14 cellular contexts compared by ENCODE assay signal in the genomic region with DNA sequence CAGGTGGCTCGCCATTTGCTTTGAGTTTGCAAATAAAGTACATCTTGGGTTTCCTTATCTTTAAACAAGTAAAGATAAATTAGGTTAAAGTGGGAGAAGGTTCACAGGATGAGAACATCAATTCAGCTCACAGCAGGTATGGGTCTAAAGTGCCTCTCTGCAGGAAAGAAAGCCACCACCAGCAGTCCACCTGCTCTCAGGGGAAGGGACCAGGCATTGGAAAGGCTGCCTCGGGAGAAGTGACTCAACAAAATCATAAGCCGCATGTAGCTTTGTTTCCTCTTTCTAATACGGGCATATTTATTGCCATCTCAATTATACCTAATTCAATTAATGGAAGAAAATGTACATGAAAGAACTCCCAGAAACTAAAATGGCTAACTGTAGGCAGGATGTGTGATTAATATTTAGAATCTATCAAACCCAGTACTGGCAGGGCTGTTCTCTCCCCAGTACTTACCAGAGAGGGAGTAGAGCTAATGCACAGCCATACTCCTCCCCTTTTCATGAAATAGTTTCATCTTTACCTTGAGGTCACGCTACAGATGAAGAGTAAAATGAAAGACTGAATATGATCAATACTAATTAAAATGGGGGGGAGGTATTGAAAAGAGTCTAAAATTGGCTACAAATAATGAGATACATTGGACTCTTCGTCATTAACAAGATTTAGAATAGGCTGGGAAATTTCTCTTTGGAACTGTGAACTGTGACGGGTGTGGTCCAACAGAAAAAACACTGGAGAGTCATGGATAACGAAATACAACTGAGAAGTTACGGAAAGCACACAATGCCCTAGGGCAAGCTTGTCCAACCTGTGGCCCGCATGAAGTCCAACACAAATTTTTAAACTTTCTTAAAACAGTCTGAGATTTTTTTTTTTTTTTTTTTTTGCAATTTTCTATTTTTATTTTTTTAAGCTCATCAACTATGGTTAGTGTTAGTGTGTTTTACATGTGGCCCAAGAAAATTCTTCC. TPM values are rescaled to one million over a fixed set of nuclear protein-coding genes. Genes with fewer than 3 reads are reported as not detected.
DNase-seq lines count a peak whose midpoint lies in the region; ATAC-seq and TF ChIP-seq lines count a peak whose summit lies in the region.
"Had no signal": no experiment of that assay in that cellular context is flagged by ENCODE, and none has a peak within 500 bp of the region (broad histone marks: within the 10 kb centered on the region; RNA-seq: fewer than 3 reads in every experiment).

No MANE protein-coding gene starts in this region.

- no peak overlapping the region for H2BK120ac ChIP-seq in mesendoderm (ENCODE audit: low read depth, low read length)

- POLR2A ChIA-PET in Caco-2 (lab: Charles Lee) (interaction anchor here (0.6 to 0.7 kb wide), 3 partner anchors 46 to 1795 kb away, joined by 3 to 6 read pairs (median 3); no protein-coding TSS in a partner anchor), T-cell (lab: Charles Lee) (interaction anchor here (0.5 to 0.9 kb wide), 7 partner anchors 40 to 1256 kb away, joined by 3 to 9 read pairs (median 4); no protein-coding TSS in a partner anchor)

- H3K4me3 ChIP-seq in ACC112 (ENCODE audit: low read depth, low read length): no peak overlapping the region
- no peak overlapping the region for H3K4me3 ChIP-seq in Caco-2 (ENCODE audit: low read depth, low read length)
- H3K4me3 ChIP-seq in mesendoderm (ENCODE audit: low read length): no peak overlapping the region
- H3K4me3 ChIP-seq in endodermal cell (ENCODE audit: low read length): no peak overlapping the region
- H3K4me3 ChIP-seq in lower leg skin (ENCODE audit: low read depth, poor library complexity, severe bottlenecking): no peak overlapping the region
- no peak overlapping the region for H3K4me3 ChIP-seq in psoas muscle
- H3K4me3 ChIP-seq: lower lobe of right lung, upper lobe of right lung had no signal

- H3K4me1 ChIP-seq in ACC112 (ENCODE audit: control insufficient read depth, insufficient read depth, low read length, unreplicated experiment) (peaks cover 74% of the 10 kb centered on the region), Caco-2 (peaks cover 9% of the 10 kb centered on the region; the same call in 1 of the 2 replicates), mesendoderm (ENCODE audit: control insufficient read depth, low read depth, low read length) (no peaks in the 10 kb centered on the region), endodermal cell (ENCODE audit: control insufficient read depth, insufficient read depth, low read length) (peaks cover 9% of the 10 kb centered on the region), psoas muscle (peaks cover 62% of the 10 kb centered on the region)

- intact Hi-C loops in Caco-2 (cut with micrococcal nuclease; ENCODE audit: unreplicated experiment): no loop called here
- intact Hi-C loops in lower leg skin (cut with DNase I; ENCODE audit: low total_unique reads): no loop called here
- intact Hi-C loops in psoas muscle (cut with DNase I): no loop called here

- no peak overlapping the region for H3K4me3 Mint-ChIP-seq in Caco-2 (ENCODE audit: unreplicated experiment)
- H3K4me3 Mint-ChIP-seq in T-cell: peak overlapping the region in 2 of 3 donors; percentile 31 to 37
- no peak overlapping the region for H3K4me3 Mint-ChIP-seq in endodermal cell

- no peak overlapping the region for H2BK15ac ChIP-seq in mesendoderm (replicated peaks; ENCODE audit: low read depth)

- H3K27ac Mint-ChIP-seq in Caco-2 (ENCODE audit: unreplicated experiment) (peak overlapping the region; percentile 5), T-cell (peak overlapping the region; percentile 80 to 84), endodermal cell (no peak overlapping the region)

- peaks cover 10% of the 10 kb centered on the region for H3K79me1 ChIP-seq in mesendoderm (ENCODE audit: low read length)

- TF ChIP-seq POLR2A in lower leg skin (IDR thresholded peaks at IDR 0.05): no peak

- H3K56ac ChIP-seq in mesendoderm (ENCODE audit: low read length): no peak overlapping the region

- H4K5ac ChIP-seq in mesendoderm (ENCODE audit: low read length): no peak overlapping the region

- H3K4ac ChIP-seq in mesendoderm (ENCODE audit: low read depth, low read length): no peak overlapping the region

- WGBS in mesendoderm (ENCODE audit: extremely low coverage, insufficient coverage, low lambda C conversion rate): no CpG with 5 or more reads among the region's 10 CpGs
- 91 to 98% methylated on average over 4 to 10 of the region's 10 CpGs for WGBS in endodermal cell (ENCODE audit: insufficient coverage in 1 of 2, insufficient read length in 1 of 2), 2 experiments
- WGBS in lower leg skin, 2 donors: 84% methylated on average over 10 of the region's 10 CpGs
- 87 to 93% (median 88%) methylated on average over 10 of the region's 10 CpGs for WGBS in psoas muscle, 3 donors

- CTCF ChIA-PET in Caco-2 (lab: Charles Lee): interaction anchor here (0.7 kb wide), 1 partner anchor 189 kb away, joined by 3 read pairs; no protein-coding TSS in a partner anchor
- CTCF ChIA-PET in T-cell (lab: Charles Lee): interaction anchor here (0.6 to 0.8 kb wide), 5 partner anchors 9 to 218 kb away, joined by 3 to 5 read pairs (median 3); no protein-coding TSS in a partner anchor

- H3K79me2 ChIP-seq in ACC112 (ENCODE audit: control insufficient read depth, insufficient read depth, low read length, unreplicated experiment) (peaks cover 40% of the 10 kb centered on the region), mesendoderm (ENCODE audit: control insufficient read depth, insufficient read depth, low read length) (peaks cover 2% of the 10 kb centered on the region)

- DNase-seq in Caco-2 (no peak), T-cell (no peak), mesendoderm (peak; percentile 42), endodermal cell (no peak), lower leg skin (ENCODE audit: low spot score in 2 of 2) (no peak), psoas muscle (no peak)
- DNase-seq: activated CD4-positive, alpha-beta T cell treated with anti-CD3 and anti-CD28 coated beads, Interleukin-2, amount 50 U/mL, for 4 hours; effector CD4-positive, alpha-beta T cell; lower lobe of right lung; NK-92 treated with Interleukin-12 subunit alpha and Interleukin-12 subunit beta, amount 100 ng/mL, for 24 hours; retina; upper lobe of right lung had no signal

- H3K23ac ChIP-seq in mesendoderm (ENCODE audit: low read length): no peak overlapping the region

- H3K4me2 ChIP-seq in mesendoderm (ENCODE audit: low read length): no peak overlapping the region

- H3K27me3 ChIP-seq in ACC112 (ENCODE audit: insufficient read depth, low read length): no peaks in the 10 kb centered on the region
- no peaks in the 10 kb centered on the region for H3K27me3 ChIP-seq in Caco-2 (replicated peaks; ENCODE audit: control insufficient read depth, insufficient read depth, low read length)
- H3K27me3 ChIP-seq in mesendoderm (ENCODE audit: insufficient read depth, low read length, poor library complexity): no peaks in the 10 kb centered on the region
- no peaks in the 10 kb centered on the region for H3K27me3 ChIP-seq in endodermal cell (ENCODE audit: control insufficient read depth, insufficient read depth, low read length, poor library complexity, severe bottlenecking)
- H3K27me3 ChIP-seq in psoas muscle (ENCODE audit: insufficient read depth in 3 of 3, low read length in 2 of 3): no peaks in the 10 kb centered on the region
- H3K27me3 ChIP-seq: upper lobe of right lung had no signal

- BruUV-seq in Caco-2 (replicated peaks; lab: Mats Ljungman, UMichigan): no TSS peak

- peak overlapping the region; percentile 78 for H3K27ac ChIP-seq in ACC112 (ENCODE audit: low read depth, low read length)
- no peak overlapping the region for H3K27ac ChIP-seq in mesendoderm (ENCODE audit: low read depth, low read length)
- H3K27ac ChIP-seq in endodermal cell (ENCODE audit: low read depth, low read length): no peak overlapping the region
- H3K27ac ChIP-seq in psoas muscle: no peak overlapping the region
- H3K27ac ChIP-seq: lower lobe of right lung, upper lobe of right lung had no signal

- H4K8ac ChIP-seq in mesendoderm (ENCODE audit: low read depth, low read length): no peak overlapping the region

- H2AK5ac ChIP-seq in mesendoderm (ENCODE audit: low read length): no peak overlapping the region

- H3K9me3 ChIP-seq in Caco-2 (no peaks in the 10 kb centered on the region), endodermal cell (ENCODE audit: control insufficient read depth, low read length) (peaks cover 11% of the 10 kb centered on the region), psoas muscle (no peaks in the 10 kb centered on the region)
- H3K9me3 ChIP-seq: lower lobe of right lung, upper lobe of right lung had no signal

- ATAC-seq in T-cell (replicated peaks in 1 of 4): no peak
- no peak for ATAC-seq in HG03175 (IDR thresholded peaks at IDR 0.05; ENCODE audit: unreplicated experiment)
- no peak for ATAC-seq in psoas muscle
- ATAC-seq: lower lobe of right lung, upper lobe of right lung had no signal

- H3K36me3 ChIP-seq in ACC112 (ENCODE audit: insufficient read depth, low read length) (peaks cover 54% of the 10 kb centered on the region), Caco-2 (ENCODE audit: control insufficient read depth, insufficient read depth, low read length) (no peaks in the 10 kb centered on the region; the same call in 1 of the 2 replicates), mesendoderm (ENCODE audit: control insufficient read depth, insufficient read depth, low read length) (no peaks in the 10 kb centered on the region), endodermal cell (ENCODE audit: control insufficient read depth, insufficient read depth, low read length) (peaks cover 70% of the 10 kb centered on the region), psoas muscle (ENCODE audit: insufficient read depth in 1 of 2, low read depth in 1 of 2) (peaks cover 3 to 50% of the 10 kb centered on the region in 2 donors)

- no peak overlapping the region for H2BK5ac ChIP-seq in mesendoderm (ENCODE audit: low read length)

- H3K36me3 Mint-ChIP-seq in Caco-2 (ENCODE audit: insufficient read depth, unreplicated experiment) (peaks cover 92% of the 10 kb centered on the region), T-cell (peaks cover 73% of the 10 kb centered on the region), endodermal cell (ENCODE audit: low read depth) (peaks cover 66% of the 10 kb centered on the region)

- no peaks in the 10 kb centered on the region for H3K9me3 Mint-ChIP-seq in Caco-2 (ENCODE audit: unreplicated experiment)
- H3K9me3 Mint-ChIP-seq in T-cell: peaks cover 0 to 7% (median 0%) of the 10 kb centered on the region in 3 donors
- H3K9me3 Mint-ChIP-seq in endodermal cell: peaks cover 11% of the 10 kb centered on the region

- peaks cover 31% of the 10 kb centered on the region for H3K4me1 Mint-ChIP-seq in Caco-2 (ENCODE audit: low read depth, unreplicated experiment)
- H3K4me1 Mint-ChIP-seq in T-cell: peaks cover 58 to 89% (median 81%) of the 10 kb centered on the region in 3 donors
- peaks cover 24% of the 10 kb centered on the region for H3K4me1 Mint-ChIP-seq in endodermal cell

- TF ChIP-seq CTCF in Caco-2 (IDR thresholded peaks at IDR 0.05; ENCODE audit: insufficient read depth in 1 of 2, low read depth in 1 of 2, low read length in 1 of 2, severe bottlenecking in 1 of 2, unreplicated experiment in 1 of 2) (no peak), endodermal cell (conservative IDR thresholded peaks at IDR 0.05) (no peak), lower leg skin (IDR thresholded peaks at IDR 0.05) (no peak), psoas muscle (IDR thresholded peaks at IDR 0.05) (no peak)

- H2AFZ ChIP-seq in ACC112 (ENCODE audit: low read length, unreplicated experiment): no peak overlapping the region

- H3K18ac ChIP-seq in mesendoderm (ENCODE audit: low read length): no peak overlapping the region

- H3K9ac ChIP-seq in mesendoderm (ENCODE audit: low read length) (no peak overlapping the region), endodermal cell (ENCODE audit: extremely low read depth, low read length, poor library complexity, severe bottlenecking) (no peak overlapping the region)

- H3K27me3 Mint-ChIP-seq in Caco-2 (ENCODE audit: insufficient read depth, unreplicated experiment): no peaks in the 10 kb centered on the region
- no peaks in the 10 kb centered on the region for H3K27me3 Mint-ChIP-seq in T-cell
- H3K27me3 Mint-ChIP-seq in endodermal cell (ENCODE audit: insufficient read depth): peaks cover 18% of the 10 kb centered on the region

RNA-seq across cellular contexts. Expression of gene CDC42EP3, which starts 28.1 kb away (rescaled TPM):
- total RNA-seq in Caco-2 (2022) (87.5 and 95.8 TPM in 2 replicates), T-cell (10 to 100 TPM; 30.0 to 60.3 (median 37.6) TPM), endodermal cell (10 to 100 TPM; 26.4 to 30.2 TPM), lower leg skin (10 to 100 TPM; 14.0 to 42.6 (median 28.7) TPM), psoas muscle (100 to 1,000 TPM in 1 of 4 donors, 10 to 100 TPM in 3; 50.9 to 174 (median 68.6) TPM)
- polyA plus RNA-seq in mesendoderm (2013, experiment 1 of 2): 32.7 TPM
- 32.9 TPM for polyA plus RNA-seq in mesendoderm (2013, experiment 2 of 2)
- polyA plus RNA-seq in endodermal cell (2013, experiment 1 of 2): 23.5 TPM
- polyA plus RNA-seq in endodermal cell (2013, experiment 2 of 2): 26.2 TPM
- polyA plus RNA-seq in psoas muscle: 10 to 100 TPM in 2 of 3 donors, 1 to 10 TPM in 1; 8.8 to 47.8 (median 32.5) TPM

Comparison
In these comparisons a context has a peak if more than half of its experiments do, and no peak if none do; other contexts are left out.
1. H3K4me3 Mint-ChIP-seq: peak in T-cell (2 of 3); none in Caco-2 (single experiment) and endodermal cell (single experiment).